1 cellular context compared by ENCODE assay signal in genomic region chr1:33133478-33134105, GRCh38.
TF ChIP-seq lines count a peak whose summit lies in the region.

No MANE protein-coding gene starts in this region.

TF ChIP-seq in IMR-90, 13 proteins besides CTCF, POLR2A, EP300 and RAD21 (continued from another document):
- TF ChIP-seq RCOR1 (IDR thresholded peaks at IDR 0.05; ENCODE audit: insufficient replicate concordance, low read length): no peak
- no peak for TF ChIP-seq SMC3 (IDR thresholded peaks at IDR 0.05; ENCODE audit: low read depth, low read length)
- TF ChIP-seq NFE2L2 (IDR thresholded peaks at IDR 0.05; ENCODE audit: low read depth, low read length): no peak
- TF ChIP-seq CHD1 (IDR thresholded peaks at IDR 0.05; ENCODE audit: low read depth, low read length): no peak
- TF ChIP-seq BHLHE40 (IDR thresholded peaks at IDR 0.05; ENCODE audit: low read depth, low read length): no peak
- TF ChIP-seq, protein P1, sequence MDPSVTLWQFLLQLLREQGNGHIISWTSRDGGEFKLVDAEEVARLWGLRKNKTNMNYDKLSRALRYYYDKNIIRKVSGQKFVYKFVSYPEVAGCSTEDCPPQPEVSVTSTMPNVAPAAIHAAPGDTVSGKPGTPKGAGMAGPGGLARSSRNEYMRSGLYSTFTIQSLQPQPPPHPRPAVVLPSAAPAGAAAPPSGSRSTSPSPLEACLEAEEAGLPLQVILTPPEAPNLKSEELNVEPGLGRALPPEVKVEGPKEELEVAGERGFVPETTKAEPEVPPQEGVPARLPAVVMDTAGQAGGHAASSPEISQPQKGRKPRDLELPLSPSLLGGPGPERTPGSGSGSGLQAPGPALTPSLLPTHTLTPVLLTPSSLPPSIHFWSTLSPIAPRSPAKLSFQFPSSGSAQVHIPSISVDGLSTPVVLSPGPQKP (IDR thresholded peaks at IDR 0.05; ENCODE audit: borderline replicate concordance, low read depth, low read length): no peak
- no peak for TF ChIP-seq FOS (IDR thresholded peaks at IDR 0.05; ENCODE audit: low read depth, low read length)
- no peak for TF ChIP-seq USF2 (IDR thresholded peaks at IDR 0.05; ENCODE audit: low read depth, low read length)
